14 cellular contexts compared by ENCODE assay signal in the genomic region with DNA sequence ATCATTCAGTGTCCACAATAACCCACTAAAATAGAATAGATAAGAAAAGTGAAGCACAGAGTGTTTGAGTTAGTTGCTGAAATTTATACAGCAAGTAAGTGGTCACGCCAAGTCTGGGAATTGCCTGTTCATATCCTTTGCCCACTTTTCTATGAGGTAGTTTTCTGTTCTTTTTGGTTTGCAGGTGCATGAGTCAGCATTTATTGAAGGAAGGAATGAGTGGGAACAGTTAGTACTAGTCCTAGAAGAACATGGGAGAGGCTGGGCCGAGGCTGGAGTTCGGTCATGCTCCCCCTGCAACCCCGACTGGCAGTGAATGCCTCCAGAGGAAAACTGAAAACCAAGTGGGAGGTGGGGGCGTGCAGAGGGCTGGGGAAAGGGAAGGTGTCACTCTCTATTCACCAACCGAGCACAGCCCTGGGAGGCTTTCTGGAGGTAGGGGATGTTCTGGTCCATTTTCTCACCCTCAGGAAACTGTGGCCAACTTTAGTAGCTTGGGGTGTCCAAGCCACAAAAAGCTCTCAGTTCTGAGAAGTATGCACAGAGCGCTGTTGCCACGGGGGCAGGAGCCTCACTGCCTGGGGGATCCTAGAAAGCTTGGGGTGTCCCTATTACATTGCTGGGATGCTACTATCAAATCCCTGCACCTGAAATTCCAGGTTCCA. TPM values are rescaled to one million over a fixed set of nuclear protein-coding genes. Genes with fewer than 3 reads are reported as not detected.
A peak's percentile ranks its signal among the peaks of the same experiment; 100 is the strongest.
DNase-seq lines count a peak whose midpoint lies in the region; ATAC-seq and TF ChIP-seq lines count a peak whose summit lies in the region.
"Had no signal": no experiment of that assay in that cellular context is flagged by ENCODE, and none has a peak within 500 bp of the region (broad histone marks: within the 10 kb centered on the region; RNA-seq: fewer than 3 reads in every experiment).

No MANE protein-coding gene starts in this region.

- peak; percentile 55 for ATAC-seq in activated CD8-positive, alpha-beta memory T cell treated with anti-CD3 and anti-CD28 coated beads, Interleukin-2, amount 10 ng/mL, durations not matched to agents 7 days and 5 days
- ATAC-seq in central memory CD8-positive, alpha-beta T cell (replicated peaks; ENCODE audit: extremely low read depth, poor library complexity, severe bottlenecking), result no peak
- no peak for ATAC-seq in GM21360 (IDR thresholded peaks at IDR 0.05; ENCODE audit: unreplicated experiment)

- POLR2A ChIA-PET in HEK293 (lab: Yijun Ruan, JAX), result no interaction called here

- CTCF ChIA-PET in activated CD8-positive, alpha-beta memory T cell treated with anti-CD3 and anti-CD28 coated beads, Interleukin-2, amount 10 ng/mL, durations not matched to agents 7 days and 5 days (lab: Charles Lee), result interaction anchor here (1.1 to 3.0 kb wide), 5 partner anchors 9 to 158 kb away, joined by 3 to 11 read pairs (median 4); no protein-coding TSS in a partner anchor
- CTCF ChIA-PET in HEK293 (lab: Yijun Ruan, JAX), result interaction anchor here (0.6 kb wide), 1 partner anchor 751 kb away, joined by 3 read pairs; no protein-coding TSS in a partner anchor

- no peak overlapping the region for H3K4me3 Mint-ChIP-seq in activated CD8-positive, alpha-beta memory T cell treated with anti-CD3 and anti-CD28 coated beads, Interleukin-2, amount 10 ng/mL, durations not matched to agents 7 days and 5 days
- H3K4me3 Mint-ChIP-seq in central memory CD8-positive, alpha-beta T cell, result peak overlapping the region; percentile 3

- peaks cover 7% of the 10 kb centered on the region for H3K9me3 Mint-ChIP-seq in activated CD8-positive, alpha-beta memory T cell treated with anti-CD3 and anti-CD28 coated beads, Interleukin-2, amount 10 ng/mL, durations not matched to agents 7 days and 5 days (ENCODE audit: low read depth)
- H3K9me3 Mint-ChIP-seq in central memory CD8-positive, alpha-beta T cell, result no peaks in the 10 kb centered on the region

- peaks cover 75% of the 10 kb centered on the region for H3K4me1 Mint-ChIP-seq in activated CD8-positive, alpha-beta memory T cell treated with anti-CD3 and anti-CD28 coated beads, Interleukin-2, amount 10 ng/mL, durations not matched to agents 7 days and 5 days
- H3K4me1 Mint-ChIP-seq in central memory CD8-positive, alpha-beta T cell, result peaks cover 35% of the 10 kb centered on the region

- peak; percentile 75 for DNase-seq in activated CD8-positive, alpha-beta memory T cell treated with anti-CD3 and anti-CD28 coated beads, Interleukin-2, amount 10 ng/mL, durations not matched to agents 7 days and 5 days
- no peak for DNase-seq in activated CD8-positive, alpha-beta memory T cell treated with anti-CD3 and anti-CD28 coated beads, Interleukin-2, amount 50 U/mL, for 48 hours
- no peak for DNase-seq in central memory CD8-positive, alpha-beta T cell (ENCODE audit: low spot score in 2 of 2)
- DNase-seq in posterior vena cava (ENCODE audit: low spot score) (peak; percentile 74), EL (no peak)
- DNase-seq: C1 segment of cervical spinal cord, H7, NCI-H1417 treated with DMSO at 0.1 percent for 48 hours, NCI-H1930, NCI-H446 treated with DMSO at 0.1 percent for 48 hours, OCI-M1, RPMI8226 had no signal

- no peaks in the 10 kb centered on the region for H3K27me3 Mint-ChIP-seq in activated CD8-positive, alpha-beta memory T cell treated with anti-CD3 and anti-CD28 coated beads, Interleukin-2, amount 10 ng/mL, durations not matched to agents 7 days and 5 days
- no peaks in the 10 kb centered on the region for H3K27me3 Mint-ChIP-seq in central memory CD8-positive, alpha-beta T cell

- no peaks in the 10 kb centered on the region; the same call in 1 of the 2 replicates for H3K4me1 ChIP-seq in HEK293 (ENCODE audit: control insufficient read depth, insufficient read depth, low read length)

- H3K27ac ChIP-seq in HEK293 (ENCODE audit: extremely low read depth, low read depth, low read length), result no peak overlapping the region

- no peaks in the 10 kb centered on the region for H3K36me3 ChIP-seq in HEK293 (ENCODE audit: control insufficient read depth in 2 of 2, insufficient read depth in 1 of 2, low read length in 2 of 2)

- intact Hi-C loops in posterior vena cava (cut with DNase I), result no loop called here

- H3K4me3 ChIP-seq in HEK293 (ENCODE audit: low read depth, low read length), result no peak overlapping the region

- peak overlapping the region; percentile 64 for H3K27ac Mint-ChIP-seq in activated CD8-positive, alpha-beta memory T cell treated with anti-CD3 and anti-CD28 coated beads, Interleukin-2, amount 10 ng/mL, durations not matched to agents 7 days and 5 days
- no peak overlapping the region for H3K27ac Mint-ChIP-seq in central memory CD8-positive, alpha-beta T cell (ENCODE audit: low read depth)

- TF ChIP-seq CTCF in HEK293 (tag by site-specific recombination; IDR thresholded peaks at IDR 0.05), result no peak

- no peaks in the 10 kb centered on the region; the same call in 1 of the 2 replicates for H3K9me3 ChIP-seq in HEK293 (ENCODE audit: control insufficient read depth, insufficient read depth, low read depth, low read length)

- peaks cover 12% of the 10 kb centered on the region for H3K36me3 Mint-ChIP-seq in activated CD8-positive, alpha-beta memory T cell treated with anti-CD3 and anti-CD28 coated beads, Interleukin-2, amount 10 ng/mL, durations not matched to agents 7 days and 5 days
- peaks cover 1% of the 10 kb centered on the region for H3K36me3 Mint-ChIP-seq in central memory CD8-positive, alpha-beta T cell (ENCODE audit: insufficient read depth)

TF ChIP-seq in HEK293, 187 proteins besides CTCF, POLR2A, EP300 and RAD21:
- no peak for TF ChIP-seq EGR2 (tag by site-specific recombination; IDR thresholded peaks at IDR 0.05; ENCODE audit: low read depth)
- TF ChIP-seq ZFHX2 (tag by site-specific recombination; conservative IDR thresholded peaks at IDR 0.05), result 0 out of 2 replicates have a peak, but pooled peaks have one; percentile 10
TF ChIP-seq in HEK293: peak in this region for 1.

RNA-seq across cellular contexts. Expression of a gene that starts 41.4 kb away (rescaled TPM):
- 10 to 100 TPM; 56.2 to 75.7 TPM for total RNA-seq in activated CD8-positive, alpha-beta memory T cell treated with anti-CD3 and anti-CD28 coated beads, Interleukin-2, amount 10 ng/mL, durations not matched to agents 7 days and 5 days
- 100 to 1,000 TPM; 105 to 141 TPM for total RNA-seq in posterior vena cava

Comparison
In these comparisons a context has a peak if more than half of its experiments do, and no peak if none do; other contexts are left out.
1. DNase-seq: peak in activated CD8-positive, alpha-beta memory T cell treated with anti-CD3 and anti-CD28 coated beads, Interleukin-2, amount 10 ng/mL, durations not matched to agents 7 days and 5 days (single experiment) and posterior vena cava (single experiment); none in activated CD8-positive, alpha-beta memory T cell treated with anti-CD3 and anti-CD28 coated beads, Interleukin-2, amount 50 U/mL, for 48 hours (single experiment), central memory CD8-positive, alpha-beta T cell (0 of 2) and EL (single experiment).